8 cellular contexts compared by ENCODE assay signal in genomic region chr7:157568071-157568784, GRCh38.
A peak's percentile ranks its signal among the peaks of the same experiment; 100 is the strongest.
DNase-seq lines count a peak whose midpoint lies in the region; ATAC-seq, FAIRE-seq and TF ChIP-seq lines count a peak whose summit lies in the region.

No MANE protein-coding gene starts in this region.

- ATAC-seq in HG03135 (IDR thresholded peaks at IDR 0.05; ENCODE audit: unreplicated experiment) (no peak), HG03521 (IDR thresholded peaks at IDR 0.05; ENCODE audit: unreplicated experiment) (no peak), GM21786 (IDR thresholded peaks at IDR 0.05; ENCODE audit: unreplicated experiment) (no peak)

- H2BK120ac ChIP-seq in H1 (replicated peaks; ENCODE audit: low read depth, low read length), result no peak overlapping the region

- POLR2A ChIA-PET in H1 (lab: Charles Lee; ENCODE audit: partially characterized antibody), result no interaction called here

- peaks cover 51% of the 10 kb centered on the region for H3K36me3 Mint-ChIP-seq in neural progenitor cell

- peaks cover 4% of the 10 kb centered on the region for H3K27me3 Mint-ChIP-seq in neural progenitor cell (ENCODE audit: insufficient read depth, low read depth)

- no peak overlapping the region for H4K5ac ChIP-seq in H1 (ENCODE audit: insufficient read length, low read depth, low read length)

- FAIRE-seq in H1 (lab: Jason Lieb, UNC), result no peak

- H2AFZ ChIP-seq in H1 (ENCODE audit: low read length), result peak overlapping the region; percentile 5
- peak overlapping the region; percentile 76 for H2AFZ ChIP-seq in neural progenitor cell (replicated peaks)

- H3K79me1 ChIP-seq in H1 (ENCODE audit: low read depth, low read length), result no peaks in the 10 kb centered on the region

- H3K9ac ChIP-seq in BLaER1 treated with 17β-estradiol and CSF1 and Interleukin-3, amounts not matched to agents 10 nM and 100 nM, result peak overlapping the region in 9 of 11 experiments; percentile 2 to 58 (median 45); a peak in 12 of 22 replicates
- H3K9ac ChIP-seq in H1 (replicated peaks in 1 of 4; ENCODE audit: extremely low read depth in 1 of 4, low read depth in 3 of 4, low read length in 3 of 4), result no peak overlapping the region; a peak in 1 of 7 replicates
- no peak overlapping the region for H3K9ac ChIP-seq in neural progenitor cell

- H3K18ac ChIP-seq in H1 (ENCODE audit: extremely low read depth, low read length), result no peak overlapping the region

- TF ChIP-seq POLR2A in H1 (IDR thresholded peaks at IDR 0.05; ENCODE audit: control extremely low read depth in 1 of 2, low read depth in 2 of 2, low read length in 2 of 2), result no peak

- no peak overlapping the region for H3K23ac ChIP-seq in H1 (ENCODE audit: insufficient read length)

- H4K8ac ChIP-seq in H1 (ENCODE audit: extremely low read depth, insufficient read depth, low read length), result no peak overlapping the region

- peak overlapping the region; percentile 31 to 65 (median 49); a peak in 19 of 20 replicates for H3K4me3 ChIP-seq in BLaER1 treated with 17β-estradiol and CSF1 and Interleukin-3, amounts not matched to agents 10 nM and 100 nM
- peak overlapping the region; percentile 21; the same call in 1 of the 2 replicates for H3K4me3 ChIP-seq in Jurkat, Clone E6-1 (ENCODE audit: low read length)
- peak overlapping the region in 3 of 4 experiments; percentile 33 to 46 (median 35); a peak in 5 of 8 replicates for H3K4me3 ChIP-seq in H1 (ENCODE audit: extremely low read depth in 1 of 4, insufficient read depth in 2 of 4, low read depth in 3 of 4, low read length in 4 of 4)
- H3K4me3 ChIP-seq in neural progenitor cell, result peak overlapping the region; percentile 30

- H4K20me1 ChIP-seq in BLaER1 treated with 17β-estradiol and CSF1 and Interleukin-3, amounts not matched to agents 10 nM and 100 nM, result 0 out of 22 replicates have a peak, but pooled peaks cover 0 to 6% (median 0%) of the 10 kb centered on the region in 11 experiments
- H4K20me1 ChIP-seq in H1 (replicated peaks in 1 of 2; ENCODE audit: control insufficient read depth in 1 of 2, insufficient read depth in 2 of 2, low read length in 2 of 2) (peaks cover 0 to 2% of the 10 kb centered on the region in 2 experiments), neural progenitor cell (ENCODE audit: low read depth) (peaks cover 3% of the 10 kb centered on the region)

- no peak for TF ChIP-seq RAD21 in H1 (IDR thresholded peaks at IDR 0.05 in 1 of 2, conservative IDR thresholded peaks at IDR 0.05 in 1 of 2; ENCODE audit: low read depth in 2 of 2, low read length in 2 of 2)

- peak overlapping the region in 5 of 11 experiments; percentile 18 to 54 (median 40); a peak in 5 of 22 replicates for H3K27ac ChIP-seq in BLaER1 treated with 17β-estradiol and CSF1 and Interleukin-3, amounts not matched to agents 10 nM and 100 nM
- H3K27ac ChIP-seq in H1 (ENCODE audit: low read depth, low read length), result no peak overlapping the region
- no peak overlapping the region for H3K27ac ChIP-seq in neural progenitor cell

- no peaks in the 10 kb centered on the region; the same call in 1 of the 2 replicates for H3K23me2 ChIP-seq in H1 (ENCODE audit: low read depth, low read length)

- no peak overlapping the region for H4K91ac ChIP-seq in H1 (replicated peaks; ENCODE audit: insufficient read length, low read length)

- H3K4me2 ChIP-seq in BLaER1 treated with 17β-estradiol and CSF1 and Interleukin-3, amounts not matched to agents 10 nM and 100 nM, result peak overlapping the region; percentile 82 to 99 (median 95)
- H3K4me2 ChIP-seq in H1 (ENCODE audit: insufficient read depth in 1 of 2, low read depth in 2 of 2, low read length in 2 of 2) (peak overlapping the region; percentile 2 to 59; a peak in 2 of 4 replicates), neural progenitor cell (peak overlapping the region; percentile 67)

- H3K14ac ChIP-seq in H1 (ENCODE audit: insufficient read length), result no peak overlapping the region

- TF ChIP-seq EP300 in H1 (IDR thresholded peaks at IDR 0.05; ENCODE audit: borderline replicate concordance in 1 of 2, low read depth in 2 of 2, low read length in 2 of 2), result no peak

- no peak overlapping the region for H2AK5ac ChIP-seq in H1 (ENCODE audit: low read depth, low read length)

- H3K4me3 Mint-ChIP-seq in neural progenitor cell, result peak overlapping the region; percentile 80

- CTCF ChIA-PET in H1 (lab: Charles Lee; ENCODE audit: partially characterized antibody), result interaction anchor here (0.9 to 1.1 kb wide), 3 partner anchors 9 to 94 kb away, joined by 3 to 5 read pairs (median 3); no protein-coding TSS in a partner anchor

- TF ChIP-seq CTCF in H1 (IDR thresholded peaks at IDR 0.05; ENCODE audit: control extremely low read depth in 1 of 3, insufficient read depth in 1 of 3, low read depth in 1 of 3, low read length in 3 of 3), result no peak
- no peak for TF ChIP-seq CTCF in neural progenitor cell (IDR thresholded peaks at IDR 0.05)

- no peaks in the 10 kb centered on the region for H3K36me3 ChIP-seq in BLaER1 treated with 17β-estradiol and CSF1 and Interleukin-3, amounts not matched to agents 10 nM and 100 nM
- no peaks in the 10 kb centered on the region for H3K36me3 ChIP-seq in H1 (ENCODE audit: control insufficient read depth in 2 of 4, insufficient read depth in 4 of 4, low read length in 3 of 4)
- H3K36me3 ChIP-seq in neural progenitor cell, result no peaks in the 10 kb centered on the region

- 80% methylated on average over 26 of the region's 26 CpGs; no CpG with 5 or more reads in 1 of the 2 experiments for WGBS in H1 (ENCODE audit: extremely low coverage in 1 of 2, insufficient coverage in 1 of 2, insufficient read length in 1 of 2, insufficient replicate concordance in 2 of 2, low coverage in 1 of 2, low lambda C conversion rate in 2 of 2, missing lambda C conversion rate in 1 of 2), 2 experiments

- H3K27ac Mint-ChIP-seq in neural progenitor cell, result peak overlapping the region; percentile 97

- peaks cover 29 to 44% (median 35%) of the 10 kb centered on the region in 10 experiments for H3K4me1 ChIP-seq in BLaER1 treated with 17β-estradiol and CSF1 and Interleukin-3, amounts not matched to agents 10 nM and 100 nM
- H3K4me1 ChIP-seq in H1 (replicated peaks in 1 of 4; ENCODE audit: control insufficient read depth in 3 of 4, insufficient read depth in 4 of 4, low read length in 3 of 4) (peaks cover 0 to 9% (median 4%) of the 10 kb centered on the region in 4 experiments; a peak in 3 of 7 replicates), neural progenitor cell (peaks cover 30% of the 10 kb centered on the region)

- H3K79me2 ChIP-seq in H1 (ENCODE audit: control insufficient read depth in 1 of 2, insufficient read depth in 2 of 2, low read length in 2 of 2) (no peaks in the 10 kb centered on the region), neural progenitor cell (ENCODE audit: low read depth) (no peaks in the 10 kb centered on the region)

- H3F3A ChIP-seq in neural progenitor cell (ENCODE audit: low read depth), result peaks cover 12% of the 10 kb centered on the region

- no peak overlapping the region for H3K4ac ChIP-seq in H1 (replicated peaks; ENCODE audit: insufficient read length, low read depth, low read length)

- H2BK12ac ChIP-seq in H1 (ENCODE audit: low read depth, low read length), result no peak overlapping the region; the same call in 1 of the 2 replicates

- peaks cover 5% of the 10 kb centered on the region for H3K9me3 Mint-ChIP-seq in neural progenitor cell

- DNase-seq in Jurkat, Clone E6-1 (ENCODE audit: low read depth, low spot score), result no peak
- DNase-seq in H1 (ENCODE audit: low read depth in 1 of 2, low spot score in 2 of 2), result no peak
- DNase-seq in neural progenitor cell (ENCODE audit: low spot score), result no peak
- DNase-seq in stimulated activated CD8-positive, alpha-beta memory T cell treated with anti-CD3 and anti-CD28 coated beads, Interleukin-4, amount 100 ng/mL, for 48 hours, result no peak

- no peak overlapping the region for H2BK20ac ChIP-seq in H1 (ENCODE audit: low read length)

- peaks cover 0 to 17% (median 0%) of the 10 kb centered on the region in 11 experiments; a peak in 3 of 22 replicates for H3K27me3 ChIP-seq in BLaER1 treated with 17β-estradiol and CSF1 and Interleukin-3, amounts not matched to agents 10 nM and 100 nM
- H3K27me3 ChIP-seq in H1 (replicated peaks in 1 of 4; ENCODE audit: control insufficient read depth in 3 of 4, extremely low read depth in 1 of 4, insufficient read depth in 3 of 4, low read length in 3 of 4) (peaks cover 0 to 3% (median 1%) of the 10 kb centered on the region in 4 experiments; a peak in 3 of 7 replicates), neural progenitor cell (peaks cover 23% of the 10 kb centered on the region)

- no peak overlapping the region for H3K56ac ChIP-seq in H1 (replicated peaks; ENCODE audit: insufficient read length, low read depth, low read length)

- H2BK15ac ChIP-seq in H1 (ENCODE audit: low read length), result no peak overlapping the region

- peak overlapping the region; percentile 46; the same call in 1 of the 2 replicates for H2BK5ac ChIP-seq in H1 (ENCODE audit: low read depth, low read length)

- peaks cover 72% of the 10 kb centered on the region for H3K4me1 Mint-ChIP-seq in neural progenitor cell

- H3K9me3 ChIP-seq in BLaER1 treated with 17β-estradiol and CSF1 and Interleukin-3, amounts not matched to agents 10 nM and 100 nM (replicated peaks in 1 of 11), result peaks cover 0 to 18% (median 14%) of the 10 kb centered on the region in 11 experiments; a peak in 17 of 22 replicates
- H3K9me3 ChIP-seq in H1 (ENCODE audit: insufficient read depth in 2 of 2, low read depth in 1 of 2, low read length in 1 of 2) (peaks cover 0 to 6% of the 10 kb centered on the region in 2 experiments; a peak in 1 of 4 replicates), neural progenitor cell (ENCODE audit: low read depth) (no peaks in the 10 kb centered on the region)

TF ChIP-seq in H1, 55 proteins besides CTCF, POLR2A, EP300 and RAD21:
- no peak for TF ChIP-seq HDAC2 (IDR thresholded peaks at IDR 0.05; ENCODE audit: borderline replicate concordance in 1 of 2, low read depth in 2 of 2, low read length in 2 of 2)

Comparison
In these comparisons a context has a peak if more than half of its experiments do, and no peak if none do; other contexts are left out.
1. H3K4me2 ChIP-seq: peak in every context shown above with its lines; median percentile 95 in BLaER1 treated with 17β-estradiol and CSF1 and Interleukin-3, amounts not matched to agents 10 nM and 100 nM; 67 in neural progenitor cell; 30 in H1.
2. H3K9ac ChIP-seq: peak in BLaER1 treated with 17β-estradiol and CSF1 and Interleukin-3, amounts not matched to agents 10 nM and 100 nM (9 of 11); none in H1 (0 of 4) and neural progenitor cell (single experiment).
3. Peak in every context shown above with its lines, with median percentiles within 50 percentile points of each other: H3K4me3 ChIP-seq.